ENCODE assay signal across 34 cellular contexts in genomic region chr5:38866362-38867070, GRCh38. TPM values are rescaled to one million over a fixed set of nuclear protein-coding genes. Genes with fewer than 3 reads are reported as not detected.
A peak's percentile ranks its signal among the peaks of the same experiment; 100 is the strongest.
DNase-seq lines count a peak whose midpoint lies in the region; ATAC-seq and TF ChIP-seq lines count a peak whose summit lies in the region.
"Had no signal": no experiment of that assay in that cellular context is flagged by ENCODE, and none has a peak within 500 bp of the region (broad histone marks: within the 10 kb centered on the region; RNA-seq: fewer than 3 reads in every experiment).

No MANE protein-coding gene starts in this region.

- TF ChIP-seq CTCF in choroid plexus epithelial cell (conservative IDR thresholded peaks at IDR 0.05; ENCODE audit: low read depth, low read length) (no peak), ascending aorta (IDR thresholded peaks at IDR 0.05) (no peak)

- H3K4ac ChIP-seq in mesendoderm (ENCODE audit: low read depth, low read length): no peak overlapping the region

- H2AK5ac ChIP-seq in mesendoderm (ENCODE audit: low read length): peak overlapping the region; percentile 27

- no peak overlapping the region for H3K18ac ChIP-seq in mesendoderm (ENCODE audit: low read length)

- H3K9me3 ChIP-seq in ascending aorta: peaks cover 3 to 19% of the 10 kb centered on the region in 2 donors

- no peak for ATAC-seq in HG03159 (IDR thresholded peaks at IDR 0.05; ENCODE audit: unreplicated experiment)
- ATAC-seq: effector memory CD8-positive, alpha-beta T cell; GM12878; sciatic nerve; WTC11 had no signal

- H3K56ac ChIP-seq in mesendoderm (ENCODE audit: low read length): no peak overlapping the region

- H2BK120ac ChIP-seq in mesendoderm (ENCODE audit: low read depth, low read length): no peak overlapping the region

- WGBS in mesendoderm (ENCODE audit: extremely low coverage, insufficient coverage, low lambda C conversion rate): no CpG with 5 or more reads among the region's 4 CpGs

- no peak overlapping the region for H2BK5ac ChIP-seq in mesendoderm (ENCODE audit: low read length)

- H2BK15ac ChIP-seq in mesendoderm (replicated peaks; ENCODE audit: low read depth): no peak overlapping the region

- no peak overlapping the region for H3K23ac ChIP-seq in mesendoderm (ENCODE audit: low read length)

- H4K8ac ChIP-seq in mesendoderm (ENCODE audit: low read depth, low read length): no peak overlapping the region

- H3K4me3 ChIP-seq in choroid plexus epithelial cell (ENCODE audit: low read depth, low read length) (no peak overlapping the region), mesendoderm (ENCODE audit: low read length) (no peak overlapping the region), ascending aorta (no peak overlapping the region), H7 (ENCODE audit: insufficient read depth, low read depth, low read length) (no peak overlapping the region)
- H3K4me3 ChIP-seq: BLaER1 treated with 17β-estradiol and CSF1 and Interleukin-3, amounts not matched to agents 10 nM and 100 nM; GM12878; left ventricle myocardium inferior; Peyer's patch; SJSA1; stomach; uterus had no signal

- no peak overlapping the region for H3K4me2 ChIP-seq in mesendoderm (ENCODE audit: low read length)
- H3K4me2 ChIP-seq: BLaER1 treated with 17β-estradiol and CSF1 and Interleukin-3, amounts not matched to agents 10 nM and 100 nM; KMS-11 had no signal

- intact Hi-C loops in ascending aorta (cut with DNase I): no loop called here

- H3K36me3 ChIP-seq in mesendoderm (ENCODE audit: control insufficient read depth, insufficient read depth, low read length): no peaks in the 10 kb centered on the region
- H3K36me3 ChIP-seq in ascending aorta: peaks cover 7 to 13% of the 10 kb centered on the region in 2 donors
- H3K36me3 ChIP-seq in H7 (replicated peaks; ENCODE audit: control insufficient read depth, insufficient read depth, low read length): no peaks in the 10 kb centered on the region
- H3K36me3 ChIP-seq: BLaER1 treated with 17β-estradiol and CSF1 and Interleukin-3, amounts not matched to agents 10 nM and 100 nM; Peyer's patch; uterus had no signal

- H3K27ac ChIP-seq in mesendoderm (ENCODE audit: low read depth, low read length) (no peak overlapping the region), ascending aorta (no peak overlapping the region)
- H3K27ac ChIP-seq: BLaER1 treated with 17β-estradiol and CSF1 and Interleukin-3, amounts not matched to agents 10 nM and 100 nM; KMS-11; left ventricle myocardium inferior; Peyer's patch; stomach; uterus had no signal

- H3K9ac ChIP-seq in mesendoderm (ENCODE audit: low read length): no peak overlapping the region
- H3K9ac ChIP-seq: BLaER1 treated with 17β-estradiol and CSF1 and Interleukin-3, amounts not matched to agents 10 nM and 100 nM; KMS-11 had no signal

- no peaks in the 10 kb centered on the region for H3K4me1 ChIP-seq in mesendoderm (ENCODE audit: control insufficient read depth, low read depth, low read length)
- peaks cover 4% of the 10 kb centered on the region in 2 donors for H3K4me1 ChIP-seq in ascending aorta
- H3K4me1 ChIP-seq: BLaER1 treated with 17β-estradiol and CSF1 and Interleukin-3, amounts not matched to agents 10 nM and 100 nM; uterus had no signal

- no peak overlapping the region for H4K5ac ChIP-seq in mesendoderm (ENCODE audit: low read length)

- in situ Hi-C loops in ACHN (cut with HindIII; ENCODE audit: low pct_ligation_motif_present, low pct_unique_long_range_greater_than_20kb, low sequenced_read_pairs): no loop called here

- H3K27me3 ChIP-seq in mesendoderm (ENCODE audit: insufficient read depth, low read length, poor library complexity): no peaks in the 10 kb centered on the region
- H3K27me3 ChIP-seq in ascending aorta: no peaks in the 10 kb centered on the region
- no peaks in the 10 kb centered on the region for H3K27me3 ChIP-seq in H7 (ENCODE audit: control insufficient read depth, insufficient read depth, low read length)
- H3K27me3 ChIP-seq: BLaER1 treated with 17β-estradiol and CSF1 and Interleukin-3, amounts not matched to agents 10 nM and 100 nM; Peyer's patch; SJSA1; stomach; uterus had no signal

- H3K79me1 ChIP-seq in mesendoderm (ENCODE audit: low read length): no peaks in the 10 kb centered on the region

- no peaks in the 10 kb centered on the region for H3K79me2 ChIP-seq in mesendoderm (ENCODE audit: control insufficient read depth, insufficient read depth, low read length)

- DNase-seq in ACHN (peak; percentile 10), M059J (ENCODE audit: low read depth) (peak; percentile 50), choroid plexus epithelial cell (ENCODE audit: low read depth) (peak; percentile 47), mesendoderm (no peak), ascending aorta (ENCODE audit: low spot score in 2 of 2) (no peak), H7 (no peak)
- DNase-seq: activated CD4-positive, alpha-beta T cell treated with anti-CD3 and anti-CD28 coated beads, Interleukin-2, amount 50 U/mL, for 1 hour; activated effector memory CD4-positive, alpha-beta T cell treated with Interleukin-2 at 50 U/mL for 16 hours; activated naive CD8-positive, alpha-beta T cell treated with anti-CD3 and anti-CD28 coated beads for 36 hours; activated T-cell treated with anti-CD3 and anti-CD28 coated beads, Interleukin-2, amount 50 U/mL, for 1 hour; aorta; caudate nucleus; DMS153; effector memory CD8-positive, alpha-beta T cell; glutamatergic neuron; left ventricle myocardium inferior; midbrain; naive B cell; NCI-H1417 treated with DMSO at 0.1 percent for 48 hours; NCI-H2081 treated with DMSO at 0.1 percent for 48 hours; NCI-H446; NCI-H748 treated with DMSO at 0.1 percent for 48 hours; Peyer's patch; stimulated activated CD8-positive, alpha-beta memory T cell treated with anti-CD3 and anti-CD28 coated beads, Interleukin-4, amount 100 ng/mL, for 48 hours; stomach; T-helper 1 cell; uterus had no signal

RNA-seq across cellular contexts. Expression of gene OSMR, which starts 20.7 kb away (rescaled TPM):
- 7.7 and 21.3 TPM in 2 replicates for total RNA-seq in M059J (2014; rRNA removed; shearing (Covaris generic))
- polyA plus RNA-seq in mesendoderm (2013, experiment 1 of 2): 5.1 TPM
- polyA plus RNA-seq in mesendoderm (2013, experiment 2 of 2): 5.1 TPM
- 52.4 TPM for total RNA-seq in ascending aorta
- total RNA-seq in H7 (2014; rRNA removed; shearing (Covaris generic)): 0.26 and 0.38 TPM in 2 replicates
- total RNA-seq: activated naive CD8-positive, alpha-beta T cell treated with anti-CD3 and anti-CD28 coated beads for 36 hours had no signal

Comparison
In these comparisons a context has a peak if more than half of its experiments do, and no peak if none do; other contexts are left out.
1. DNase-seq: peak in ACHN (single experiment), M059J (single experiment) and choroid plexus epithelial cell (single experiment); none in mesendoderm (single experiment), ascending aorta (0 of 2) and H7 (single experiment).